In the genomic region with DNA sequence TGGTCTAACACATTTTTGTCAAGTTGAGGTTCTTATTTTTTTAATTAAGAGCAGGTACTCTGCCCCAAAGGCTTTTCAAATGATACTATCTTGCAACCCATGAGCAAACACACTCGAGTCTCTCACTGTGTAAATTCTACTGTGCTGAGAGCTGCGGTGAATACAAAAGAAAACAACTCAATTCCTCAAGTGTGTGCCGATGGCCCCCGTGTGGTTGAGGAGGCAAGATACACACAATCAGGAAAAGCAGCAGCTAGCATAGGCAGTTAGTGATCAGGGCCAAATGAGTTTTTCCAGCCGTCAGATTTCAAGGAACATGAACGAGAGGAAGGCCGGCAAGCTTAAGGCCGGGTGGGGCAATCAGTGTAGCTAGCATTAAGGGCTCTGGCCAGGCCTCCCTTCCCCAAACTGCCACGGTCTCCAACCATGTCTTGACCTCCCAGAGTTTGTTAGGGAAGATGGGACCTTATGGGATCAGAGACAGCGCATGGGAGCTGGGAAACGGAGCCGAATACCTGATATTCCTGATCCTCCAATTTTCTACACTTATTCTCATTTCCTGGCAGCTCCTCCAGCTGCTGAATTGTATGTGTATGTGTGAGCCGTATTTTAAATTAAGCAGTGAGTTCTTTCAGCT, we compare ENCODE assay signal across 9 cellular contexts. TPM values are rescaled to one million over a fixed set of nuclear protein-coding genes. Genes with fewer than 3 reads are reported as not detected.
DNase-seq lines count a peak whose midpoint lies in the region; ATAC-seq, FAIRE-seq and TF ChIP-seq lines count a peak whose summit lies in the region.
"Had no signal": no experiment of that assay in that cellular context is flagged by ENCODE, and none has a peak within 500 bp of the region (broad histone marks: within the 10 kb centered on the region; RNA-seq: fewer than 3 reads in every experiment).

No MANE protein-coding gene starts in this region.

- no peaks in the 10 kb centered on the region for H3K9me3 ChIP-seq in PC-3 (ENCODE audit: low read length)
- H3K9me3 ChIP-seq in skeletal muscle satellite cell (replicated peaks; ENCODE audit: low read length): no peaks in the 10 kb centered on the region
- H3K9me3 ChIP-seq: BLaER1 had no signal

- ATAC-seq in PC-3: peak; percentile 66

- H3K79me2 ChIP-seq in PC-3 (ENCODE audit: low read length): no peaks in the 10 kb centered on the region

- BruUV-seq in PC-3 (replicated peaks; lab: Mats Ljungman, UMichigan): no TSS peak

- TF ChIP-seq CTCF in PC-3 (conservative IDR thresholded peaks at IDR 0.05; ENCODE audit: low read depth, low read length): peak; percentile 75
- peak; percentile 50 for TF ChIP-seq CTCF in foreskin fibroblast (IDR thresholded peaks at IDR 0.05; ENCODE audit: low read depth, low read length)

- DNase-seq in NCI-H1105 (lab: John Stamatoyannopoulos, UW) (peak; percentile 14), NCI-H1105 treated with DMSO at 0.1 percent for 48 hours (lab: John Stamatoyannopoulos, UW) (no peak), PC-3 (peak; percentile 67), foreskin fibroblast (peak; percentile 69 to 85), frontal cortex (ENCODE audit: low spot score in 2 of 2) (no peak)
- no peak for DNase-seq in stimulated activated CD4-positive, alpha-beta T cell treated with anti-CD3 and anti-CD28 coated beads, Interleukin-1b, Interleukin-23, amount 100 ng/mL, for 48 hours
- DNase-seq in activated T-cell treated with anti-CD3 and anti-CD28 coated beads, Interleukin-2, amount 50 U/mL, for 48 hours: no peak

- H4K20me1 ChIP-seq in PC-3 (ENCODE audit: low read length): no peaks in the 10 kb centered on the region

- H3F3A ChIP-seq in PC-3 (ENCODE audit: low read length, unreplicated experiment): peaks cover 4% of the 10 kb centered on the region

- no peaks in the 10 kb centered on the region for H3K27me3 ChIP-seq in PC-3 (ENCODE audit: low read length)
- peaks cover 28% of the 10 kb centered on the region for H3K27me3 ChIP-seq in skeletal muscle satellite cell (ENCODE audit: control insufficient read depth, insufficient read depth, low read length)

- H2AFZ ChIP-seq in PC-3 (ENCODE audit: low read length): peak overlapping the region; percentile 79

- peak overlapping the region; percentile 38; the same call in 1 of the 2 replicates for H3K9ac ChIP-seq in PC-3 (ENCODE audit: low read length)
- no peak overlapping the region for H3K9ac ChIP-seq in skeletal muscle satellite cell (ENCODE audit: low read depth, low read length)
- H3K9ac ChIP-seq: BLaER1 had no signal

- H3K36me3 ChIP-seq in PC-3 (ENCODE audit: low read depth, low read length) (no peaks in the 10 kb centered on the region), skeletal muscle satellite cell (ENCODE audit: insufficient read depth, low read length) (no peaks in the 10 kb centered on the region)
- H3K36me3 ChIP-seq: BLaER1 had no signal

- POLR2A ChIA-PET in PC-3 (lab: Charles Lee; ENCODE audit: unreplicated experiment): no interaction called here

- no peaks in the 10 kb centered on the region for H3K9me2 ChIP-seq in PC-3 (replicated peaks; ENCODE audit: low read length)

- peak overlapping the region; percentile 59 for H3K27ac ChIP-seq in PC-3 (ENCODE audit: low read length)
- H3K27ac ChIP-seq: BLaER1 had no signal

- peak overlapping the region; percentile 58 for H3K4me2 ChIP-seq in PC-3 (ENCODE audit: low read length)
- H3K4me2 ChIP-seq in skeletal muscle satellite cell (ENCODE audit: low read length): peak overlapping the region; percentile 31
- H3K4me2 ChIP-seq: BLaER1 had no signal

- FAIRE-seq in frontal cortex (lab: Jason Lieb, UNC): no peak

- H3K4me1 ChIP-seq in PC-3 (ENCODE audit: insufficient read depth, low read length): peaks cover 54% of the 10 kb centered on the region
- peaks cover 33% of the 10 kb centered on the region for H3K4me1 ChIP-seq in skeletal muscle satellite cell (ENCODE audit: control insufficient read depth, insufficient read depth, low read length)
- H3K4me1 ChIP-seq: BLaER1 had no signal

- CTCF ChIA-PET in PC-3 (lab: Charles Lee): interaction anchor here (0.6 to 1.0 kb wide), 4 partner anchors 263 to 528 kb away, joined by 3 to 7 read pairs (median 4); no protein-coding TSS in a partner anchor

- H3K4me3 ChIP-seq in PC-3 (ENCODE audit: low read length) (0 out of 2 replicates have a peak overlapping the region, but pooled peaks have one; percentile 11), foreskin fibroblast (ENCODE audit: low read depth in 1 of 2, low read length in 2 of 2) (peak overlapping the region in 1 of 2 donors; percentile 0), skeletal muscle satellite cell (ENCODE audit: low read length) (no peak overlapping the region)
- H3K4me3 ChIP-seq: BLaER1 had no signal

- intact Hi-C loops in PC-3 (cut with micrococcal nuclease): loop anchor here (5.0 to 10.0 kb wide), 3 partner anchors 414 to 706 kb away; a partner anchor contains a TSS

RNA-seq across cellular contexts. Expression of a gene that starts 59.7 kb away (rescaled TPM):
- total RNA-seq in PC-3 (2014; rRNA removed) (0.23 and 0.29 TPM in 2 replicates), frontal cortex (under 0.01 TPM)
- 0.25 and 0.44 TPM in 2 replicates for total RNA-seq in skeletal muscle satellite cell (2012; rRNA removed)

Comparison
In these comparisons a context has a peak if more than half of its experiments do, and no peak if none do; other contexts are left out.
1. DNase-seq: peak in NCI-H1105 (single experiment), PC-3 (single experiment) and foreskin fibroblast (2 of 2); none in NCI-H1105 treated with DMSO at 0.1 percent for 48 hours (single experiment), stimulated activated CD4-positive, alpha-beta T cell treated with anti-CD3 and anti-CD28 coated beads, Interleukin-1b, Interleukin-23, amount 100 ng/mL, for 48 hours (single experiment), activated T-cell treated with anti-CD3 and anti-CD28 coated beads, Interleukin-2, amount 50 U/mL, for 48 hours (0 of 2) and frontal cortex (0 of 2).